7 cellular contexts compared by ENCODE assay signal in the genomic region with DNA sequence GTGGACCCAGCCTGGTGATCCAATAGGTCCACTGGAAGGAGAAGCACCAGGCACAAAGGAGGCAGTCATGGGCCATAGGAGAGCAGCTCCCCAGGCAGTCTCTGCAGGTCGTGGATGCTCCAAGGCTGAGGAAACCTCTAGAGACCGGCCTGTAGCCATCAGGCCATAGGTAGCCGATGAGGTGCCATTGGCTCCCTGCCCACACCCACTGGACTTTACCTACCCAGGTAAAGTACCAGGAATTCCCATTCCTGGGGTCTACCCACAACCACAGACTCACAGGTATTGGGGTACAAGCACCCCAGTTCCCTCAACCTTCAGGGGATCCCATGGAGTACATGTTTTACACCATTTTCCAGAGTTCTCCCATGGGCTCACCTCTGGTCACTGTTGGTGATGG.
"Had no signal": no experiment of that assay in that cellular context is flagged by ENCODE, and none has a peak within 500 bp of the region (broad histone marks: within the 10 kb centered on the region; RNA-seq: fewer than 3 reads in every experiment).

No MANE protein-coding gene starts in this region.

- H3K27ac ChIP-seq: HL-60 had no signal

- H3K27ac Mint-ChIP-seq: IgD-negative memory B cell had no signal

- H3K4me3 ChIP-seq: K562 had no signal

- H3K27me3 Mint-ChIP-seq: IgD-negative memory B cell had no signal

- H3K4me1 Mint-ChIP-seq: IgD-negative memory B cell had no signal

- ATAC-seq: HepG2, K562 had no signal

- H3K4me3 Mint-ChIP-seq: IgD-negative memory B cell had no signal

- FAIRE-seq: HepG2, HTR-8/SVneo, K562 had no signal

- DNase-seq: IMR-90, KBM-7 had no signal
